ENCODE assay signal across 16 cellular contexts in the genomic region with DNA sequence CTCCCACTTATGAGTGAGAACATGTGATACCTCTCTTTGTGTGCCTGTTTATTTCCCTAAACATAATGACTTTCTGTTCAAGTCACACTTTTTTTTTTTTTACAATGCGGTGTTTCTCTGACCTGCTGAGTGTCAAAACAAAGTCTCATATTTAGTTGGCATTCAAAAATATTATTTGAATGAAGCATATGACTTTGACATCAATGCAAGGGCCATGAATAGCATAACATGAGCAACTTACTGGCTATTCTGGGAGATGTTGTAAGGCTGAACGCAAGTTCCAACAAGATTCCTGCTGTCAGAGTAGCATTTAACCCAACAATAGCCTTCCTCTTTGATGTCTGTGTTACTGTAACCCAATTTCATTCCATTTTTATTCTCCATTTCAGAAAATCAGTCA. TPM values are rescaled to one million over a fixed set of nuclear protein-coding genes. Genes with fewer than 3 reads are reported as not detected.
DNase-seq lines count a peak whose midpoint lies in the region; ATAC-seq and TF ChIP-seq lines count a peak whose summit lies in the region.
"Had no signal": no experiment of that assay in that cellular context is flagged by ENCODE, and none has a peak within 500 bp of the region (broad histone marks: within the 10 kb centered on the region; RNA-seq: fewer than 3 reads in every experiment).

No MANE protein-coding gene starts in this region.

- H3K4me1 ChIP-seq in right atrium auricular region, result peaks cover 0 to 3% of the 10 kb centered on the region in 2 donors
- H3K4me1 ChIP-seq in mammary epithelial cell (ENCODE audit: insufficient read depth, low read length), result peaks cover 15% of the 10 kb centered on the region
- H3K4me1 ChIP-seq: BLaER1 had no signal

- no TSS peak for BruUV-seq in mammary epithelial cell (replicated peaks; lab: Mats Ljungman, UMichigan)

- DNase-seq in Right ventricle myocardium superior, result no peak
- DNase-seq in right atrium auricular region (ENCODE audit: low spot score), result no peak
- peak; percentile 40 for DNase-seq in COLO829 (ENCODE audit: low spot score)
- DNase-seq in mammary epithelial cell, result peak; percentile 87
- peak; percentile 93 for DNase-seq in foreskin melanocyte
- DNase-seq: 8988T; AML-193; Calu3; CD8-positive, alpha-beta memory T cell; DMS 273 treated with DMSO at 0.1 percent for 48 hours; GM23248 had no signal

- WGBS in mammary epithelial cell (ENCODE audit: low coverage, missing lambda C conversion rate), result 0% methylated on average over 2 of the region's 2 CpGs

- no peaks in the 10 kb centered on the region for H3K9me3 ChIP-seq in right atrium auricular region
- peaks cover 7% of the 10 kb centered on the region for H3K9me3 ChIP-seq in mammary epithelial cell (replicated peaks; ENCODE audit: insufficient read depth, low read length)

- H3K4me3 ChIP-seq in right atrium auricular region (no peak overlapping the region), mammary epithelial cell (replicated peaks in 1 of 3; ENCODE audit: insufficient read depth in 1 of 3, low read depth in 2 of 3, low read length in 3 of 3) (no peak overlapping the region)
- H3K4me3 ChIP-seq: BLaER1, GM23248 had no signal

- H3K4me2 ChIP-seq in mammary epithelial cell (ENCODE audit: insufficient read depth, low read depth, low read length), result no peak overlapping the region
- H3K4me2 ChIP-seq: BLaER1 had no signal

- in situ Hi-C loops in mammary epithelial cell (cut with MboI; ENCODE audit: low sequenced_read_pairs in 2 of 2), result no loop called here

- dilution Hi-C loops in mammary epithelial cell (cut with HindIII; ENCODE audit: low sequenced_read_pairs), result no loop called here

- H3K79me2 ChIP-seq in mammary epithelial cell (ENCODE audit: insufficient read depth, low read length), result no peaks in the 10 kb centered on the region

- CTCF ChIA-PET in mammary epithelial cell (lab: Charles Lee; ENCODE audit: low non-redundant PET), result no interaction called here

- ATAC-seq in Right ventricle myocardium superior (ENCODE audit: poor library complexity) (peak; percentile 59), HG02763 (IDR thresholded peaks at IDR 0.05; ENCODE audit: unreplicated experiment) (no peak), GM18909 (IDR thresholded peaks at IDR 0.05; ENCODE audit: poor library complexity, unreplicated experiment) (no peak)

- no peaks in the 10 kb centered on the region for H4K20me1 ChIP-seq in mammary epithelial cell (ENCODE audit: insufficient read depth, low read length)
- H4K20me1 ChIP-seq: BLaER1 had no signal

- no peak overlapping the region for H3K9ac ChIP-seq in mammary epithelial cell (ENCODE audit: insufficient read depth, low read length)
- H3K9ac ChIP-seq: BLaER1, GM23248 had no signal

- H3K27ac ChIP-seq in right atrium auricular region (no peak overlapping the region), mammary epithelial cell (ENCODE audit: insufficient read depth, low read depth, low read length) (no peak overlapping the region)
- H3K27ac ChIP-seq: BLaER1, GM23248 had no signal

- intact Hi-C loops in Right ventricle myocardium superior (cut with DNase I) (no loop called here), mammary epithelial cell (cut with micrococcal nuclease) (no loop called here)

- no peak overlapping the region for H2AFZ ChIP-seq in mammary epithelial cell (ENCODE audit: low read depth, low read length)
- H2AFZ ChIP-seq: GM23248 had no signal

- TF ChIP-seq CTCF in right atrium auricular region (IDR thresholded peaks at IDR 0.05) (no peak), mammary epithelial cell (conservative IDR thresholded peaks at IDR 0.05 in 1 of 2, IDR thresholded peaks at IDR 0.05 in 1 of 2; ENCODE audit: extremely low read depth in 1 of 2, insufficient read depth in 1 of 2, low read depth in 1 of 2, low read length in 2 of 2) (no peak)

- H3K27me3 ChIP-seq in right atrium auricular region (no peaks in the 10 kb centered on the region), mammary epithelial cell (ENCODE audit: insufficient read depth, low read length) (no peaks in the 10 kb centered on the region)
- H3K27me3 ChIP-seq: BLaER1 had no signal

- H3K36me3 ChIP-seq in right atrium auricular region, result no peaks in the 10 kb centered on the region
- no peaks in the 10 kb centered on the region for H3K36me3 ChIP-seq in mammary epithelial cell (ENCODE audit: insufficient read depth, low read length)
- H3K36me3 ChIP-seq: BLaER1 had no signal

RNA-seq across cellular contexts. Expression of gene KRTAP19-1, which starts 2.0 kb away (rescaled TPM):
- total RNA-seq in Right ventricle myocardium superior (not detected), right atrium auricular region (not detected), mammary epithelial cell (not detected)
- polyA plus RNA-seq in mammary epithelial cell, result not detected
- not detected for polyA minus RNA-seq in mammary epithelial cell
- total RNA-seq: Calu3; CD8-positive, alpha-beta memory T cell; Daoy; GM23248; HT-29 had no signal
- polyA plus RNA-seq: CD8-positive, alpha-beta memory T cell; GM23248 had no signal

RNA-seq across cellular contexts. Expression of gene KRTAP19-2, which starts 5.1 kb away (rescaled TPM):
- total RNA-seq in Right ventricle myocardium superior (not detected), right atrium auricular region (not detected), mammary epithelial cell (not detected)
- polyA plus RNA-seq in mammary epithelial cell, result not detected
- not detected for polyA minus RNA-seq in mammary epithelial cell
- total RNA-seq: Calu3; CD8-positive, alpha-beta memory T cell; Daoy; GM23248; HT-29 had no signal
- polyA plus RNA-seq: CD8-positive, alpha-beta memory T cell; GM23248 had no signal

RNA-seq across cellular contexts. Expression of gene KRTAP19-3, which starts 9.7 kb away (rescaled TPM):
- total RNA-seq in Right ventricle myocardium superior, result not detected
- total RNA-seq in right atrium auricular region, result not detected
- not detected for total RNA-seq in mammary epithelial cell
- not detected for polyA plus RNA-seq in mammary epithelial cell
- polyA minus RNA-seq in mammary epithelial cell, result not detected
- total RNA-seq: Calu3; CD8-positive, alpha-beta memory T cell; Daoy; GM23248; HT-29 had no signal
- polyA plus RNA-seq: CD8-positive, alpha-beta memory T cell; GM23248 had no signal

RNA-seq across cellular contexts. Expression of gene KRTAP19-4, which starts 14.8 kb away (rescaled TPM):
- total RNA-seq in Right ventricle myocardium superior (not detected), right atrium auricular region (not detected), mammary epithelial cell (not detected)
- polyA plus RNA-seq in mammary epithelial cell, result not detected
- not detected for polyA minus RNA-seq in mammary epithelial cell
- total RNA-seq: Calu3; CD8-positive, alpha-beta memory T cell; Daoy; GM23248; HT-29 had no signal
- polyA plus RNA-seq: CD8-positive, alpha-beta memory T cell; GM23248 had no signal

RNA-seq across cellular contexts. Expression of gene KRTAP19-5, which starts 19.8 kb away (rescaled TPM):
- total RNA-seq in Right ventricle myocardium superior (not detected), right atrium auricular region (not detected), mammary epithelial cell (not detected)
- not detected for polyA plus RNA-seq in mammary epithelial cell
- polyA minus RNA-seq in mammary epithelial cell, result not detected
- total RNA-seq: Calu3; CD8-positive, alpha-beta memory T cell; Daoy; GM23248; HT-29 had no signal
- polyA plus RNA-seq: CD8-positive, alpha-beta memory T cell; GM23248 had no signal

Comparison
In these comparisons a context has a peak if more than half of its experiments do, and no peak if none do; other contexts are left out.
1. DNase-seq: peak in COLO829 (single experiment), mammary epithelial cell (single experiment) and foreskin melanocyte (single experiment); none in Right ventricle myocardium superior (single experiment) and right atrium auricular region (single experiment).